21 cellular contexts compared by ENCODE assay signal in genomic region chr3:122992138-122992537, GRCh38. TPM values are rescaled to one million over a fixed set of nuclear protein-coding genes. Genes with fewer than 3 reads are reported as not detected.
"Had no signal": no experiment of that assay in that cellular context is flagged by ENCODE, and none has a peak within 500 bp of the region (broad histone marks: within the 10 kb centered on the region; RNA-seq: fewer than 3 reads in every experiment).

No MANE protein-coding gene starts in this region.

- ATAC-seq: activated T-cell treated with anti-CD3 and anti-CD28 coated beads, Interleukin-2, amount 50 U/mL, for 4 hours had no signal

- H3K4me3 Mint-ChIP-seq: activated CD4-positive, alpha-beta memory T cell treated with anti-CD3 and anti-CD28 coated beads for 36 hours; activated CD4-positive, alpha-beta T cell treated with anti-CD3 and anti-CD28 coated beads, Interleukin-2, amount 10 ng/mL, durations not matched to agents 7 days and 5 days; activated naive CD8-positive, alpha-beta T cell; activated T-cell treated with anti-CD3 and anti-CD28 coated beads, Interleukin-2, amount 50 U/mL, for 4 hours had no signal

- H3K27ac Mint-ChIP-seq: activated CD4-positive, alpha-beta memory T cell treated with anti-CD3 and anti-CD28 coated beads for 36 hours; activated CD4-positive, alpha-beta T cell treated with anti-CD3 and anti-CD28 coated beads, Interleukin-2, amount 10 ng/mL, durations not matched to agents 7 days and 5 days; activated naive CD8-positive, alpha-beta T cell had no signal

- H3K36me3 ChIP-seq: SJCRH30 had no signal

- DNase-seq: activated CD4-positive, alpha-beta memory T cell treated with anti-CD3 and anti-CD28 coated beads for 36 hours; activated CD4-positive, alpha-beta T cell treated with anti-CD3 and anti-CD28 coated beads, Interleukin-2, amount 10 ng/mL, durations not matched to agents 7 days and 5 days; activated CD4-positive, CD25-positive, alpha-beta regulatory T cell; activated CD8-positive, alpha-beta memory T cell treated with anti-CD3 and anti-CD28 coated beads for 24 hours; activated effector memory CD4-positive, alpha-beta T cell treated with anti-CD3 and anti-CD28 coated beads, Interleukin-2, amount 50 U/mL, for 16 hours; activated naive CD4-positive, alpha-beta T cell treated with Interleukin-2 at 50 U/mL for 16 hours; activated T-cell treated with anti-CD3 and anti-CD28 coated beads, Interleukin-2, amount 50 U/mL, for 4 hours; cerebellar nuclear complex; NCI-H1048; NCI-H187 treated with DMSO at 0.1 percent for 48 hours; NCI-H2081 treated with DMSO at 0.1 percent for 48 hours; NCI-H774; Right ventricle myocardium superior; T-helper 1 cell had no signal

- H3K9me3 ChIP-seq: SJCRH30, SK-N-SH had no signal

- H3K9ac ChIP-seq: SK-N-SH had no signal

- H3K4me2 ChIP-seq: SK-N-SH had no signal

- H3K4me3 ChIP-seq: SJCRH30 had no signal

- H3K36me3 Mint-ChIP-seq: activated CD4-positive, alpha-beta memory T cell treated with anti-CD3 and anti-CD28 coated beads for 36 hours; activated naive CD8-positive, alpha-beta T cell had no signal

- H3K27ac ChIP-seq: RWPE1, SJCRH30, VCaP had no signal

- H3K9me3 Mint-ChIP-seq: activated CD4-positive, alpha-beta memory T cell treated with anti-CD3 and anti-CD28 coated beads for 36 hours; activated CD4-positive, alpha-beta T cell treated with anti-CD3 and anti-CD28 coated beads, Interleukin-2, amount 10 ng/mL, durations not matched to agents 7 days and 5 days; activated T-cell treated with anti-CD3 and anti-CD28 coated beads, Interleukin-2, amount 50 U/mL, for 4 hours had no signal

- H3K4me1 Mint-ChIP-seq: activated CD4-positive, alpha-beta T cell treated with anti-CD3 and anti-CD28 coated beads, Interleukin-2, amount 10 ng/mL, durations not matched to agents 7 days and 5 days had no signal

RNA-seq across cellular contexts. Expression of gene SEMA5B, which starts 35.4 kb away (rescaled TPM):
- total RNA-seq: activated CD4-positive, alpha-beta memory T cell treated with anti-CD3 and anti-CD28 coated beads for 36 hours; activated CD4-positive, alpha-beta T cell treated with anti-CD3 and anti-CD28 coated beads, Interleukin-2, amount 10 ng/mL, durations not matched to agents 7 days and 5 days; activated T-cell treated with anti-CD3 and anti-CD28 coated beads, Interleukin-2, amount 50 U/mL, for 4 hours; M059J; T-helper 2 cell treated with Interferon-gamma antibody and Interleukin-4, amounts not matched to agents 100 ng/mL and 5 ng/mL, for 36 hours had no signal
